26 cellular contexts compared by ENCODE assay signal in genomic region chr5:158049459-158049858, GRCh38.
DNase-seq lines count a peak whose midpoint lies in the region; ATAC-seq, FAIRE-seq and TF ChIP-seq lines count a peak whose summit lies in the region.
"Had no signal": no experiment of that assay in that cellular context is flagged by ENCODE, and none has a peak within 500 bp of the region (broad histone marks: within the 10 kb centered on the region; RNA-seq: fewer than 3 reads in every experiment).

No MANE protein-coding gene starts in this region.

- no TSS peak for BruUV-seq in HepG2 (replicated peaks; lab: Mats Ljungman, UMichigan)

- H3K9ac ChIP-seq in HepG2 (ENCODE audit: insufficient read depth, low read depth, low read length), result no peak overlapping the region
- H3K9ac ChIP-seq: BLaER1 treated with 17β-estradiol and CSF1 and Interleukin-3, amounts not matched to agents 10 nM and 100 nM had no signal

- H2AFZ ChIP-seq in HepG2 (ENCODE audit: low read length), result no peak overlapping the region

- H3K9me3 ChIP-seq in HepG2 (ENCODE audit: low read length) (no peaks in the 10 kb centered on the region), right lobe of liver (no peaks in the 10 kb centered on the region)
- H3K9me3 ChIP-seq: Caco-2 had no signal

- H3K36me3 ChIP-seq in HepG2 (replicated peaks in 1 of 2; ENCODE audit: control insufficient read depth in 1 of 2, insufficient read depth in 2 of 2, low read length in 2 of 2) (no peaks in the 10 kb centered on the region), right lobe of liver (no peaks in the 10 kb centered on the region)

- H3K4me1 ChIP-seq in HepG2 (ENCODE audit: insufficient read depth, low read length), result no peaks in the 10 kb centered on the region
- H3K4me1 ChIP-seq in right lobe of liver, result no peaks in the 10 kb centered on the region
- H3K4me1 ChIP-seq: Caco-2 had no signal

- 0% methylated on average over 1 of the region's 1 CpG for WGBS in HepG2 (ENCODE audit: low lambda C conversion rate)
- 40% methylated on average over 1 of the region's 1 CpG for whole genome bisulfite sequencing in right lobe of liver (ENCODE audit: insufficient coverage, low coverage, low lambda C conversion rate, missing lambda C conversion rate)

- DNase-seq in HepG2 (ENCODE audit: low spot score) (no peak), right lobe of liver (no peak), WTC11 (ENCODE audit: low spot score) (no peak), left kidney (ENCODE audit: low read depth, low spot score) (peak; percentile 17), RKO (ENCODE audit: low spot score) (no peak), kidney glomerular epithelial cell (lab: John Stamatoyannopoulos, UW) (no peak), left lobe of liver (ENCODE audit: low spot score) (no peak)
- DNase-seq in stimulated activated naive B cell treated with anti-CD40 and anti-IgM and Interleukin-4, amounts not matched to agents 10 μg/mL and 1 μg/mL and 100 μg/mL, for 72 hours, result no peak
- DNase-seq: 8988T; Caco-2; CD4-positive, alpha-beta memory T cell; DMS 273 treated with DMSO at 0.1 percent for 48 hours; DMS79 treated with DMSO at 0.1 percent for 48 hours; MV-4-11; NCI-H1694 treated with DMSO at 0.1 percent for 48 hours; NCI-H2081 treated with DMSO at 0.1 percent for 48 hours; NCI-H2171 treated with DMSO at 0.1 percent for 48 hours; NCI-H524 treated with DMSO at 0.1 percent for 48 hours; NCI-H82; RPMI8226; SHP77 had no signal

- H3K27me3 ChIP-seq in HepG2 (ENCODE audit: control insufficient read depth in 1 of 2, insufficient read depth in 2 of 2, low read length in 2 of 2) (no peaks in the 10 kb centered on the region), right lobe of liver (no peaks in the 10 kb centered on the region)
- H3K27me3 ChIP-seq: BLaER1 treated with 17β-estradiol and CSF1 and Interleukin-3, amounts not matched to agents 10 nM and 100 nM had no signal

- ATAC-seq in HepG2, result no peak
- ATAC-seq in right lobe of liver, result no peak
- peak; percentile 86 for ATAC-seq in WTC11
- peak; percentile 65 for ATAC-seq in stimulated activated naive B cell treated with anti-CD40 and anti-IgM and Interleukin-4, amounts not matched to agents 10 μg/mL and 1 μg/mL and 100 μg/mL, for 72 hours (replicated peaks)
- ATAC-seq in left lobe of liver, result no peak

- no peaks in the 10 kb centered on the region for H3K4me1 Mint-ChIP-seq in WTC11
- H3K4me1 Mint-ChIP-seq in stimulated activated naive B cell treated with anti-CD40 and anti-IgM and Interleukin-4, amounts not matched to agents 10 μg/mL and 1 μg/mL and 100 μg/mL, for 72 hours, result no peaks in the 10 kb centered on the region
- H3K4me1 Mint-ChIP-seq: CD4-positive, alpha-beta memory T cell had no signal

- POLR2A ChIA-PET in HepG2 (lab: Yijun Ruan, JAX) (no interaction called here), WTC11 (lab: Charles Lee) (interaction anchor here (0.6 kb wide), 1 partner anchor 1000 kb away, joined by 3 read pairs; no protein-coding TSS in a partner anchor)

- H3K27ac Mint-ChIP-seq in WTC11, result no peak overlapping the region
- H3K27ac Mint-ChIP-seq in stimulated activated naive B cell treated with anti-CD40 and anti-IgM and Interleukin-4, amounts not matched to agents 10 μg/mL and 1 μg/mL and 100 μg/mL, for 72 hours, result no peak overlapping the region
- H3K27ac Mint-ChIP-seq: CD4-positive, alpha-beta memory T cell had no signal

- CTCF ChIA-PET in HepG2 (lab: Yijun Ruan, JAX; ENCODE audit: low intra/inter-chr PET ratio, low total read pairs) (no interaction called here), WTC11 (lab: Charles Lee) (no interaction called here)

- H3K4me3 Mint-ChIP-seq in WTC11, result no peak overlapping the region
- H3K4me3 Mint-ChIP-seq in stimulated activated naive B cell treated with anti-CD40 and anti-IgM and Interleukin-4, amounts not matched to agents 10 μg/mL and 1 μg/mL and 100 μg/mL, for 72 hours, result no peak overlapping the region
- H3K4me3 Mint-ChIP-seq: CD4-positive, alpha-beta memory T cell had no signal

- TF ChIP-seq RAD21 in HepG2 (CRISPR knock-in tag; IDR thresholded peaks at IDR 0.05), result no peak

- in situ Hi-C loops in HepG2 (cut with HindIII; ENCODE audit: extremely low pct_ligation_motif_present, low pct_unique_long_range_greater_than_20kb), result no loop called here

- H3K9me3 Mint-ChIP-seq in WTC11, result peaks cover 3% of the 10 kb centered on the region; the same call in 1 of the 2 replicates
- peaks cover 3 to 4% of the 10 kb centered on the region in 2 donors for H3K9me3 Mint-ChIP-seq in stimulated activated naive B cell treated with anti-CD40 and anti-IgM and Interleukin-4, amounts not matched to agents 10 μg/mL and 1 μg/mL and 100 μg/mL, for 72 hours

- H3K27ac ChIP-seq in HepG2 (ENCODE audit: extremely low read length, insufficient read depth, low read length), result no peak overlapping the region
- no peak overlapping the region for H3K27ac ChIP-seq in right lobe of liver
- H3K27ac ChIP-seq: BLaER1 treated with 17β-estradiol and CSF1 and Interleukin-3, amounts not matched to agents 10 nM and 100 nM; HL-60; SK-N-MC had no signal

- no peak overlapping the region for H3K4me3 ChIP-seq in HepG2 (replicated peaks in 1 of 3; ENCODE audit: insufficient read depth in 1 of 3, low read depth in 2 of 3, low read length in 3 of 3)
- no peak overlapping the region for H3K4me3 ChIP-seq in right lobe of liver
- H3K4me3 ChIP-seq: BLaER1 treated with 17β-estradiol and CSF1 and Interleukin-3, amounts not matched to agents 10 nM and 100 nM; SK-N-MC had no signal

- H4K20me1 ChIP-seq in HepG2 (ENCODE audit: insufficient read depth, low read length), result no peaks in the 10 kb centered on the region
- H4K20me1 ChIP-seq: BLaER1 treated with 17β-estradiol and CSF1 and Interleukin-3, amounts not matched to agents 10 nM and 100 nM had no signal

- no peaks in the 10 kb centered on the region for H3K36me3 Mint-ChIP-seq in WTC11
- H3K36me3 Mint-ChIP-seq in stimulated activated naive B cell treated with anti-CD40 and anti-IgM and Interleukin-4, amounts not matched to agents 10 μg/mL and 1 μg/mL and 100 μg/mL, for 72 hours, result no peaks in the 10 kb centered on the region
- H3K36me3 Mint-ChIP-seq: CD4-positive, alpha-beta memory T cell had no signal

- no peak for TF ChIP-seq CTCF in HepG2 (CRISPR knock-in tag; IDR thresholded peaks at IDR 0.05)
- no peak for TF ChIP-seq CTCF in right lobe of liver (IDR thresholded peaks at IDR 0.05)
- TF ChIP-seq CTCF in WTC11 (IDR thresholded peaks at IDR 0.05), result no peak

- H3K4me2 ChIP-seq in HepG2 (ENCODE audit: low read depth, low read length), result no peak overlapping the region

- FAIRE-seq in HepG2 (lab: Jason Lieb, UNC), result no peak
- FAIRE-seq: GM12892, H54 had no signal

- H3K79me2 ChIP-seq in HepG2 (ENCODE audit: insufficient read depth, low read length), result no peaks in the 10 kb centered on the region

- intact Hi-C loops in HepG2 (cut with micrococcal nuclease; ENCODE audit: unreplicated experiment) (no loop called here), right lobe of liver (cut with DNase I) (no loop called here)

- TF ChIP-seq EP300 in HepG2 (IDR thresholded peaks at IDR 0.05; ENCODE audit: low read depth in 2 of 2, low read length in 2 of 2) (no peak), HepG2 (CRISPR knock-in tag; IDR thresholded peaks at IDR 0.05; ENCODE audit: borderline replicate concordance) (no peak)

- H3K27me3 Mint-ChIP-seq in WTC11 (ENCODE audit: low read depth), result no peaks in the 10 kb centered on the region; the same call in 1 of the 2 replicates
- H3K27me3 Mint-ChIP-seq in stimulated activated naive B cell treated with anti-CD40 and anti-IgM and Interleukin-4, amounts not matched to agents 10 μg/mL and 1 μg/mL and 100 μg/mL, for 72 hours, result peaks cover 4 to 6% of the 10 kb centered on the region in 2 donors

- TF ChIP-seq POLR2A in HepG2 (IDR thresholded peaks at IDR 0.05; ENCODE audit: insufficient read depth in 1 of 2, low read depth in 2 of 2, low read length in 2 of 2) (no peak), right lobe of liver (IDR thresholded peaks at IDR 0.05) (no peak)

TF ChIP-seq in HepG2, 621 proteins besides CTCF, POLR2A, EP300 and RAD21 (continues in another document):
- TF ChIP-seq DBP (CRISPR knock-in tag; IDR thresholded peaks at IDR 0.05; ENCODE audit: not compliant biosample characterization), result no peak
- no peak for TF ChIP-seq ISX (CRISPR knock-in tag; conservative IDR thresholded peaks at IDR 0.05)
- no peak for TF ChIP-seq ZNF354B (CRISPR knock-in tag; IDR thresholded peaks at IDR 0.05)
- TF ChIP-seq DNMT1 (CRISPR knock-in tag; IDR thresholded peaks at IDR 0.05), result no peak
- no peak for TF ChIP-seq ZNF569 (CRISPR knock-in tag; IDR thresholded peaks at IDR 0.05; ENCODE audit: borderline replicate concordance)
- TF ChIP-seq ZBTB7A (CRISPR knock-in tag; IDR thresholded peaks at IDR 0.05), result no peak
- TF ChIP-seq THAP11 (CRISPR knock-in tag; IDR thresholded peaks at IDR 0.05), result peak; percentile 45; the same call in 1 of the 2 replicates
- peak; percentile 71 for TF ChIP-seq ZNF143 (CRISPR knock-in tag; IDR thresholded peaks at IDR 0.05)

TF ChIP-seq in WTC11, 78 proteins besides CTCF, POLR2A, EP300 and RAD21 (continues in another document):
- TF ChIP-seq USF1 (CRISPR knock-in tag; IDR thresholded peaks at IDR 0.05), result peak; percentile 89
- TF ChIP-seq OVOL2 (CRISPR knock-in tag; IDR thresholded peaks at IDR 0.05; ENCODE audit: borderline replicate concordance), result no peak
- peak; percentile 87 for TF ChIP-seq USF2 (CRISPR knock-in tag; IDR thresholded peaks at IDR 0.05)
- TF ChIP-seq TEAD4 (CRISPR knock-in tag; IDR thresholded peaks at IDR 0.05), result no peak
- TF ChIP-seq ZBTB21 (CRISPR knock-in tag; IDR thresholded peaks at IDR 0.05; ENCODE audit: borderline replicate concordance), result no peak
- TF ChIP-seq TCF7 (CRISPR knock-in tag; IDR thresholded peaks at IDR 0.05; ENCODE audit: low read depth), result no peak
- no peak for TF ChIP-seq ATF3 (CRISPR knock-in tag; conservative IDR thresholded peaks at IDR 0.05)
- TF ChIP-seq MXD4 (CRISPR knock-in tag; IDR thresholded peaks at IDR 0.05; ENCODE audit: borderline replicate concordance), result no peak
- TF ChIP-seq MYBL2 (CRISPR knock-in tag; IDR thresholded peaks at IDR 0.05), result no peak

Comparison
In these comparisons a context has a peak if more than half of its experiments do, and no peak if none do; other contexts are left out.
1. ATAC-seq: peak in WTC11 (single experiment) and stimulated activated naive B cell treated with anti-CD40 and anti-IgM and Interleukin-4, amounts not matched to agents 10 μg/mL and 1 μg/mL and 100 μg/mL, for 72 hours (2 of 2); none in HepG2 (single experiment), right lobe of liver (0 of 4) and left lobe of liver (single experiment).
2. Of the 50 proteins assayed by ChIP-seq in both HepG2 and WTC11: peak only in HepG2: none; only in WTC11: USF2; in both: none; in neither: 49.